ENCODE assay signal across 2 cellular contexts in genomic region chr1:42730988-42731387, GRCh38.
TF ChIP-seq lines count a peak whose summit lies in the region.

No MANE protein-coding gene starts in this region.

TF ChIP-seq in GM12878, 131 proteins besides CTCF, POLR2A, EP300 and RAD21:
- TF ChIP-seq TCF12 (IDR thresholded peaks at IDR 0.05; ENCODE audit: low read depth, low read length), result no peak
- TF ChIP-seq IRF4 (IDR thresholded peaks at IDR 0.05; ENCODE audit: low read depth, low read length), result no peak
- TF ChIP-seq RB1 (IDR thresholded peaks at IDR 0.05; ENCODE audit: borderline replicate concordance), result no peak
- no peak for TF ChIP-seq SUPT20H (IDR thresholded peaks at IDR 0.05; ENCODE audit: borderline replicate concordance, control insufficient read depth, low read depth, low read length)
- TF ChIP-seq CBFB (IDR thresholded peaks at IDR 0.05; ENCODE audit: low read depth), result no peak
- TF ChIP-seq ATF2 (IDR thresholded peaks at IDR 0.05; ENCODE audit: low read length), result no peak
- TF ChIP-seq CBX5 (IDR thresholded peaks at IDR 0.05; ENCODE audit: low read depth), result no peak
- no peak for TF ChIP-seq STAT3 (IDR thresholded peaks at IDR 0.05; ENCODE audit: low read depth, low read length)
- no peak for TF ChIP-seq E4F1 (IDR thresholded peaks at IDR 0.05; ENCODE audit: borderline replicate concordance, partially characterized antibody)
- TF ChIP-seq YY1 (IDR thresholded peaks at IDR 0.05; ENCODE audit: low read depth, low read length), result no peak
- TF ChIP-seq MYB (IDR thresholded peaks at IDR 0.05; ENCODE audit: borderline replicate concordance, low read depth, low read length), result no peak
- no peak for TF ChIP-seq SREBF2 (IDR thresholded peaks at IDR 0.05; ENCODE audit: low read length)
- no peak for TF ChIP-seq RFX5 (IDR thresholded peaks at IDR 0.05; ENCODE audit: low read depth, low read length)
- TF ChIP-seq REST (IDR thresholded peaks at IDR 0.05; ENCODE audit: low read depth, low read length), result no peak
- no peak for TF ChIP-seq ASH2L (IDR thresholded peaks at IDR 0.05; ENCODE audit: borderline replicate concordance, low read depth)
- no peak for TF ChIP-seq BMI1 (IDR thresholded peaks at IDR 0.05; ENCODE audit: borderline replicate concordance)
- TF ChIP-seq IRF3 (IDR thresholded peaks at IDR 0.05), result no peak

TF ChIP-seq in WTC11, 78 proteins besides CTCF, POLR2A, EP300 and RAD21:
- TF ChIP-seq NFYB (CRISPR knock-in tag; conservative IDR thresholded peaks at IDR 0.05; ENCODE audit: low read depth) (no peak), JUN (CRISPR knock-in tag; IDR thresholded peaks at IDR 0.05) (no peak), JAZF1 (CRISPR knock-in tag; IDR thresholded peaks at IDR 0.05) (no peak), ZNF317 (CRISPR knock-in tag; IDR thresholded peaks at IDR 0.05; ENCODE audit: borderline replicate concordance, low read depth) (no peak), ELF4 (CRISPR knock-in tag; IDR thresholded peaks at IDR 0.05; ENCODE audit: low read depth) (no peak), GTF2I (CRISPR knock-in tag; conservative IDR thresholded peaks at IDR 0.05) (no peak), ZNF512 (CRISPR knock-in tag; IDR thresholded peaks at IDR 0.05; ENCODE audit: borderline replicate concordance) (no peak), HMGA2 (CRISPR knock-in tag; IDR thresholded peaks at IDR 0.05) (no peak), ZSCAN18 (CRISPR knock-in tag; IDR thresholded peaks at IDR 0.05) (no peak)
TF ChIP-seq in WTC11: peak in this region for 0.
